In genomic region chr17:1783834-1784611, GRCh38 we compare ENCODE assay signal across 8 cellular contexts. TPM values are rescaled to one million over a fixed set of nuclear protein-coding genes. Genes with fewer than 3 reads are reported as not detected.
DNase-seq lines count a peak whose midpoint lies in the region; ATAC-seq, FAIRE-seq and TF ChIP-seq lines count a peak whose summit lies in the region.

No MANE protein-coding gene starts in this region.

- H3K4me3 Mint-ChIP-seq in Caco-2 (ENCODE audit: unreplicated experiment), result no peak overlapping the region
- no peak overlapping the region for H3K4me3 Mint-ChIP-seq in WTC11

- H3K9ac ChIP-seq in parathyroid adenoma, result no peak overlapping the region

- DNase-seq in Caco-2, result peak in 1 of 2 experiments; percentile 62
- peak; percentile 51 for DNase-seq in HTR-8/SVneo (ENCODE audit: insufficient read length, low spot score)
- no peak for DNase-seq in WTC11 (ENCODE audit: low spot score)
- DNase-seq in mesenteric fat pad (ENCODE audit: low spot score), result no peak

- TF ChIP-seq POLR2A in gastroesophageal sphincter (IDR thresholded peaks at IDR 0.05), result peak; percentile 38 to 39

- intact Hi-C loops in Caco-2 (cut with micrococcal nuclease; ENCODE audit: unreplicated experiment), result loop anchor here (1.0 kb wide), 2 partner anchors 63 to 115 kb away; no protein-coding TSS in a partner anchor

- H3K36me3 Mint-ChIP-seq in Caco-2 (ENCODE audit: insufficient read depth, unreplicated experiment) (peaks cover 59% of the 10 kb centered on the region), WTC11 (peaks cover 64% of the 10 kb centered on the region)

- CTCF ChIA-PET in Caco-2 (lab: Charles Lee), result interaction anchor here (0.5 to 2.7 kb wide), 20 partner anchors 14 to 134 kb away, joined by 3 to 40 read pairs (median 4); partner anchors contain the start of genes RILP, SERPINF1, SERPINF2 and TLCD2
- CTCF ChIA-PET in WTC11 (lab: Charles Lee), result interaction anchor here (0.5 to 4.2 kb wide), 19 partner anchors 9 to 135 kb away, joined by 3 to 64 read pairs (median 6); partner anchors contain the start of genes RILP, RPA1, SERPINF1 and SMYD4

- H3K9me3 ChIP-seq in Caco-2 (no peaks in the 10 kb centered on the region), gastroesophageal sphincter (no peaks in the 10 kb centered on the region), parathyroid adenoma (ENCODE audit: control insufficient read depth, low read length) (no peaks in the 10 kb centered on the region)

- peak; percentile 82 to 90 for TF ChIP-seq CTCF in Caco-2 (IDR thresholded peaks at IDR 0.05; ENCODE audit: insufficient read depth in 1 of 2, low read depth in 1 of 2, low read length in 1 of 2, severe bottlenecking in 1 of 2, unreplicated experiment in 1 of 2)
- TF ChIP-seq CTCF in WTC11 (IDR thresholded peaks at IDR 0.05), result 0 out of 2 replicates have a peak, but pooled peaks have one; percentile 15
- peak in 3 of 4 experiments; percentile 77 to 91 (median 89) for TF ChIP-seq CTCF in gastroesophageal sphincter (IDR thresholded peaks at IDR 0.05)
- peak; percentile 38 for TF ChIP-seq CTCF in parathyroid adenoma (IDR thresholded peaks at IDR 0.05)

- peak overlapping the region; percentile 44 for H3K27ac Mint-ChIP-seq in Caco-2 (ENCODE audit: unreplicated experiment)
- peak overlapping the region; percentile 69 for H3K27ac Mint-ChIP-seq in WTC11

- TF ChIP-seq EP300 in gastroesophageal sphincter (IDR thresholded peaks at IDR 0.05), result no peak

- peaks cover 4% of the 10 kb centered on the region; the same call in 1 of the 2 replicates for H3K4me1 ChIP-seq in Caco-2
- peaks cover 0 to 72% (median 18%) of the 10 kb centered on the region in 3 donors for H3K4me1 ChIP-seq in gastroesophageal sphincter
- H3K4me1 ChIP-seq in parathyroid adenoma, result no peaks in the 10 kb centered on the region

- 35 to 46% methylated on average over 4 to 8 of the region's 16 CpGs for WGBS in gastroesophageal sphincter (ENCODE audit: low coverage in 1 of 2), 2 donors

- POLR2A ChIA-PET in Caco-2 (lab: Charles Lee) (interaction anchor here (0.9 to 2.6 kb wide), 3 partner anchors 13 to 67 kb away, joined by 3 to 16 read pairs (median 3); no protein-coding TSS in a partner anchor), WTC11 (lab: Charles Lee) (interaction anchor here (1.0 to 1.3 kb wide), 3 partner anchors 13 to 70 kb away, joined by 4 to 10 read pairs (median 4); no protein-coding TSS in a partner anchor)

- H3K9me3 Mint-ChIP-seq in Caco-2 (ENCODE audit: unreplicated experiment) (no peaks in the 10 kb centered on the region), WTC11 (no peaks in the 10 kb centered on the region)

- no peaks in the 10 kb centered on the region for H3K79me2 ChIP-seq in parathyroid adenoma

- ATAC-seq in WTC11, result peak; percentile 86
- peak; percentile 88 for ATAC-seq in gastroesophageal sphincter
- no peak for ATAC-seq in HG03342 (IDR thresholded peaks at IDR 0.05; ENCODE audit: unreplicated experiment)
- no peak for ATAC-seq in HG02759 (IDR thresholded peaks at IDR 0.05; ENCODE audit: unreplicated experiment)

- H3K4me1 Mint-ChIP-seq in Caco-2 (ENCODE audit: low read depth, unreplicated experiment) (no peaks in the 10 kb centered on the region), WTC11 (no peaks in the 10 kb centered on the region)

- H3K36me3 ChIP-seq in Caco-2 (ENCODE audit: control insufficient read depth, insufficient read depth, low read length) (peaks cover 2% of the 10 kb centered on the region), gastroesophageal sphincter (peaks cover 0 to 42% of the 10 kb centered on the region in 2 donors), parathyroid adenoma (ENCODE audit: control insufficient read depth, insufficient read depth, low read length) (no peaks in the 10 kb centered on the region)

- no peaks in the 10 kb centered on the region for H3K27me3 ChIP-seq in Caco-2 (replicated peaks; ENCODE audit: control insufficient read depth, insufficient read depth, low read length)
- H3K27me3 ChIP-seq in gastroesophageal sphincter, result no peaks in the 10 kb centered on the region
- no peaks in the 10 kb centered on the region for H3K27me3 ChIP-seq in parathyroid adenoma (ENCODE audit: control insufficient read depth, insufficient read depth, low read length)

- peak overlapping the region; percentile 7 for H2AFZ ChIP-seq in parathyroid adenoma

- no peak for FAIRE-seq in HTR-8/SVneo (lab: Jason Lieb, UNC)

- H3K27me3 Mint-ChIP-seq in Caco-2 (ENCODE audit: insufficient read depth, unreplicated experiment) (no peaks in the 10 kb centered on the region), WTC11 (ENCODE audit: low read depth) (no peaks in the 10 kb centered on the region)

- peak overlapping the region; percentile 8 for H3K4me2 ChIP-seq in parathyroid adenoma (ENCODE audit: low read length)

- peak overlapping the region; percentile 82 to 91 (median 88) for H3K27ac ChIP-seq in gastroesophageal sphincter
- peak overlapping the region; percentile 76 for H3K27ac ChIP-seq in parathyroid adenoma

- H3K4me3 ChIP-seq in Caco-2 (ENCODE audit: low read depth, low read length) (no peak overlapping the region), gastroesophageal sphincter (peak overlapping the region in 1 of 2 donors; percentile 1), parathyroid adenoma (ENCODE audit: low read depth, low read length) (no peak overlapping the region)

- no TSS peak for BruUV-seq in Caco-2 (replicated peaks; lab: Mats Ljungman, UMichigan)

TF ChIP-seq in WTC11, 78 proteins besides CTCF, POLR2A, EP300 and RAD21 (continues in another document):
- TF ChIP-seq ZNF121 (CRISPR knock-in tag; IDR thresholded peaks at IDR 0.05), result peak; percentile 19; the same call in 1 of the 2 replicates
- TF ChIP-seq PRDM15 (CRISPR knock-in tag; IDR thresholded peaks at IDR 0.05), result no peak

RNA-seq across cellular contexts. Expression of gene SERPINF1, which starts 22.2 kb away (rescaled TPM):
- total RNA-seq in Caco-2 (2022) (36.3 and 38.4 TPM in 2 replicates), WTC11 (2021) (16.7 to 26.2 TPM (median 22.1 TPM) in 3 replicates), gastroesophageal sphincter (100 to 1,000 TPM; 136 to 634 (median 302) TPM), mesenteric fat pad (1,175 TPM)

RNA-seq across cellular contexts. Expression of gene SERPINF2, which starts 41.4 kb away (rescaled TPM):
- total RNA-seq in Caco-2 (2022) (59.9 and 63.8 TPM in 2 replicates), WTC11 (2021) (1.6 to 2.7 TPM (median 2.1 TPM) in 3 replicates), gastroesophageal sphincter (1 to 10 TPM; 2.0 to 7.6 (median 5.1) TPM), mesenteric fat pad (29.3 TPM)

RNA-seq across cellular contexts. Expression of gene SMYD4, which starts 45.7 kb away (rescaled TPM):
- total RNA-seq in Caco-2 (2022) (26.2 and 32.1 TPM in 2 replicates), WTC11 (2021) (24.1 to 28.8 TPM (median 28.2 TPM) in 3 replicates), gastroesophageal sphincter (10 to 100 TPM in 2 of 4 donors, 1 to 10 TPM in 2; 8.1 to 14.0 (median 11.0) TPM), mesenteric fat pad (23.6 TPM)

RNA-seq across cellular contexts. Expression of gene RPA1, which starts 45.8 kb away (rescaled TPM):
- 147 and 167 TPM in 2 replicates for total RNA-seq in Caco-2 (2022)
- 158 to 177 TPM (median 163 TPM) in 3 replicates for total RNA-seq in WTC11 (2021)
- 10 to 100 TPM; 22.0 to 33.0 (median 25.2) TPM for total RNA-seq in gastroesophageal sphincter
- total RNA-seq in mesenteric fat pad, result 79.4 TPM

RNA-seq across cellular contexts. Expression of gene WDR81, which starts 59.5 kb away (rescaled TPM):
- 24.8 and 26.6 TPM in 2 replicates for total RNA-seq in Caco-2 (2022)
- 14.0 to 16.4 TPM (median 15.1 TPM) in 3 replicates for total RNA-seq in WTC11 (2021)
- total RNA-seq in gastroesophageal sphincter, result 10 to 100 TPM; 21.8 to 44.1 (median 32.2) TPM
- 47.4 TPM for total RNA-seq in mesenteric fat pad

Comparison
In these comparisons a context has a peak if more than half of its experiments do, and no peak if none do; other contexts are left out.
1. CTCF ChIP-seq: peak in every context shown above with its lines; median percentile 89 in gastroesophageal sphincter; 86 in Caco-2; 38 in parathyroid adenoma; 15 in WTC11.
2. ATAC-seq: peak in WTC11 (single experiment) and gastroesophageal sphincter (single experiment); none in HG03342 (single experiment) and HG02759 (single experiment).